Comparison of ENCODE assay signal across 18 cellular contexts in the genomic region with DNA sequence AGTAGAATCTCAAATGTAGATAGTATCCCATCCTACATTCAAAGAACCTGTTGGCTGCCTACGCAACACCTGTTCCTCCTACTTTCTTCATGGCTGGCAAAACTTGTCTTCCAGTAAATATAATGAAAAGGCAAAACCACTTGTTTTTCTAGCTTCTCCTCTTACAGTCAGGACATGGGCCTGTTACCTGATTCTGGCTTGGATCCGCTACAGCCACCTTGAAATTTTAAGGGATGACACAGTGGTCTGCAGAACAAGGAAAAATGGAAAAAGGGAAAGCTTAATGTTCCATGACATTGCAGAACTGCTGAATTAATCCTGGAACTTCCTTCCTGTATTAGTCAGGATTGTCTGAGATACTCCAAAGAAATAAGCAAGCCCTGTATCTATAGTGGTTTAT.
"Had no signal": no experiment of that assay in that cellular context is flagged by ENCODE, and none has a peak within 500 bp of the region (broad histone marks: within the 10 kb centered on the region; RNA-seq: fewer than 3 reads in every experiment).

No MANE protein-coding gene starts in this region.

- H3K36me3 Mint-ChIP-seq: naive thymus-derived CD8-positive, alpha-beta T cell had no signal

- H3K4me3 Mint-ChIP-seq: endodermal cell; naive thymus-derived CD8-positive, alpha-beta T cell had no signal

- H3K4me1 Mint-ChIP-seq: endodermal cell; naive thymus-derived CD8-positive, alpha-beta T cell had no signal

- H3K36me3 ChIP-seq: colonic mucosa, gastrocnemius medialis, heart right ventricle, neutrophil, tibial nerve, upper lobe of right lung, vagina had no signal

- H3K4me3 ChIP-seq: colonic mucosa, gastrocnemius medialis, heart right ventricle, smooth muscle cell, tibial nerve, upper lobe of right lung, vagina had no signal

- H3K9me3 Mint-ChIP-seq: endodermal cell had no signal

- FAIRE-seq: keratinocyte had no signal

- H3K27me3 Mint-ChIP-seq: naive thymus-derived CD8-positive, alpha-beta T cell had no signal

- H3K27ac Mint-ChIP-seq: endodermal cell; naive thymus-derived CD8-positive, alpha-beta T cell had no signal

- DNase-seq: colonic mucosa; effector CD4-positive, alpha-beta T cell; endodermal cell; gastrocnemius medialis; heart right ventricle; left colon; mesendoderm; naive thymus-derived CD8-positive, alpha-beta T cell; right cardiac atrium; stimulated activated CD4-positive, alpha-beta T cell treated with anti-CD3 and anti-CD28 coated beads, Interleukin-2, amount 100 ng/mL, for 48 hours; stimulated activated naive CD4-positive, alpha-beta T cell treated with Interleukin-2 at 50 U/mL for 16 hours; upper lobe of right lung had no signal

- ATAC-seq: esophagus mucosa; gastrocnemius medialis; heart right ventricle; left colon; naive thymus-derived CD8-positive, alpha-beta T cell; right cardiac atrium; upper lobe of right lung had no signal

- H3K9me3 ChIP-seq: colonic mucosa, gastrocnemius medialis, heart right ventricle, neutrophil, tibial nerve, upper lobe of right lung, vagina had no signal

- H3K27ac ChIP-seq: colonic mucosa, gastrocnemius medialis, heart right ventricle, neutrophil, tibial nerve, upper lobe of right lung, vagina had no signal

- H3K27me3 ChIP-seq: colonic mucosa, gastrocnemius medialis, heart right ventricle, neutrophil, tibial nerve, upper lobe of right lung, vagina had no signal

- H3K4me1 ChIP-seq: colonic mucosa, gastrocnemius medialis, tibial nerve, upper lobe of right lung, vagina had no signal
